ENCODE assay signal across 20 cellular contexts in the genomic region with DNA sequence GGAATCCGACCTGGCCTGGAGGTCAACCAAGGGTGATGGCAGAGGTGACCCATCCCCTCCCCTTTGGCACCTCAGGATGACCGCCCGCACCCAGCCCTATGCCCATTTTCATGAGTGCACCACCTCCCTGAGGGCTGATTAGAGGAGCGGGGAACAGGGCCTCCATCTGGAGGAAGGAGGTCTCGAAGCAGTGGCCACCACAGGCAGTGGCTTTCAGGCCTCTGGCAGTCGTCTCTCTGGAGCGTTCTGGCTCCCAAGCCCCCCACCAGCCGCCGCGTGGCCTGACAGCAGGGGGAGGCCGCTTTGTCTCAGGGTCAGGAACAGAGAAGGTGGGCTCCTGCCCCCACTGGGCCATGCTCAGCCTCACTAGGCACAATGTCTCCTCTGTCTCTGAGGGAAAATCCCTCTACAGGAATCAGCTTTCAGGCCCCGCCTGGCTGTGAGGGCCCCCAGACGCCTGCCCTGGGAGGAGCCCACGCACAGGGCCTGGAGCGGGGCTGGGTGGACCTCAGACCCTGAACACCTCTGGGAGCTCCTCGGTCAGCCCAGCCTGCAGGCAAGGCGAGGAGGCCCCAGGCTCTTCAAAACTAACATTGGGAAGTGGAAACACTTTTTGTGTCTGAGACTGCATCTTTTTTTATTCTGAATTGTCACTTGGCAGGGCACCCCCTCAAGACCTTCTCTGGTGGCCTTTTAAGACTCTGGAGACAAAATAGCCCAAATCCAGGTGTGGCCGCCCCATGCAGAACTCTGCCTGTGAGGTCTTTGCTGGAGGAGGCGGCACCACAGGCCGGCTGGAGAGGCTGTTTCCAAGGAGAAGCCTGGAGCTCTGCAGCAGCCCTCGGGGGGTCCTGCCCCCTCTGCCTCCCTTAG.
"Had no signal": no experiment of that assay in that cellular context is flagged by ENCODE, and none has a peak within 500 bp of the region (broad histone marks: within the 10 kb centered on the region; RNA-seq: fewer than 3 reads in every experiment).

No MANE protein-coding gene starts in this region.

- H3K27ac ChIP-seq: colonic mucosa, foreskin keratinocyte, lower lobe of right lung, sigmoid colon, skin epidermis, stomach, thoracic aorta had no signal

- ATAC-seq: foreskin keratinocyte, left lobe of liver, lower lobe of right lung, natural killer cell had no signal

- H3K36me3 ChIP-seq: colonic mucosa, lower lobe of right lung, sigmoid colon, stomach, thoracic aorta had no signal

- H3K9me3 Mint-ChIP-seq: memory B cell, mesothelial cell of epicardium, natural killer cell, type B pancreatic cell had no signal

- H3K4me3 Mint-ChIP-seq: memory B cell, mesothelial cell of epicardium, natural killer cell, type B pancreatic cell had no signal

- H3K4me1 Mint-ChIP-seq: memory B cell, natural killer cell had no signal

- H3K4me1 ChIP-seq: foreskin keratinocyte, lower lobe of right lung had no signal

- H3K27me3 ChIP-seq: colonic mucosa, foreskin keratinocyte had no signal

- H3K4me3 ChIP-seq: colonic mucosa, lower lobe of right lung, sigmoid colon, skin epidermis, stomach, thoracic aorta had no signal

- H3K27me3 Mint-ChIP-seq: type B pancreatic cell had no signal

- H3K27ac Mint-ChIP-seq: memory B cell, mesothelial cell of epicardium, natural killer cell, type B pancreatic cell had no signal

- DNase-seq: colonic mucosa; dermis blood vessel endothelial cell; erythroblast; foreskin keratinocyte; head of caudate nucleus; hypothalamus; kidney glomerular epithelial cell; lower lobe of right lung; natural killer cell; sigmoid colon; stimulated activated CD4-positive, alpha-beta T cell treated with anti-CD3 and anti-CD28 coated beads, Interleukin-2, amount 100 ng/mL, for 24 hours; stimulated activated naive CD4-positive, alpha-beta T cell; stomach; substantia nigra had no signal

- H3K9me3 ChIP-seq: colonic mucosa, lower lobe of right lung, sigmoid colon, stomach, thoracic aorta had no signal

- H3K36me3 Mint-ChIP-seq: memory B cell, mesothelial cell of epicardium, natural killer cell, type B pancreatic cell had no signal
